ENCODE assay signal across 8 cellular contexts in genomic region chr2:234446404-234447076, GRCh38. TPM values are rescaled to one million over a fixed set of nuclear protein-coding genes. Genes with fewer than 3 reads are reported as not detected.
DNase-seq lines count a peak whose midpoint lies in the region; ATAC-seq and TF ChIP-seq lines count a peak whose summit lies in the region.

No MANE protein-coding gene starts in this region.

- H3K27me3 Mint-ChIP-seq in stimulated activated naive B cell treated with anti-CD40 and anti-IgM and Interleukin-4, amounts not matched to agents 10 μg/mL and 1 μg/mL and 100 μg/mL, for 72 hours = no peaks in the 10 kb centered on the region

- H3K36me3 Mint-ChIP-seq in stimulated activated naive B cell treated with anti-CD40 and anti-IgM and Interleukin-4, amounts not matched to agents 10 μg/mL and 1 μg/mL and 100 μg/mL, for 72 hours = peaks cover 4 to 8% of the 10 kb centered on the region in 2 donors

- TF ChIP-seq CTCF in ascending aorta (IDR thresholded peaks at IDR 0.05) = no peak

- peak overlapping the region in 1 of 2 donors; percentile 11 for H3K27ac ChIP-seq in ascending aorta

- H3K36me3 ChIP-seq in ascending aorta (no peaks in the 10 kb centered on the region), H7 (replicated peaks; ENCODE audit: control insufficient read depth, insufficient read depth, low read length) (no peaks in the 10 kb centered on the region)

- peak overlapping the region; percentile 99 for H3K27ac Mint-ChIP-seq in stimulated activated naive B cell treated with anti-CD40 and anti-IgM and Interleukin-4, amounts not matched to agents 10 μg/mL and 1 μg/mL and 100 μg/mL, for 72 hours

- H3K9me3 Mint-ChIP-seq in stimulated activated naive B cell treated with anti-CD40 and anti-IgM and Interleukin-4, amounts not matched to agents 10 μg/mL and 1 μg/mL and 100 μg/mL, for 72 hours = peaks cover 3% of the 10 kb centered on the region in 2 donors

- intact Hi-C loops in ascending aorta (cut with DNase I) = no loop called here

- ATAC-seq in GM18511 (IDR thresholded peaks at IDR 0.05; ENCODE audit: unreplicated experiment) (peak; percentile 95), HG02885 (IDR thresholded peaks at IDR 0.05; ENCODE audit: poor library complexity, unreplicated experiment) (peak; percentile 95)
- ATAC-seq in stimulated activated naive B cell treated with anti-CD40 and anti-IgM and Interleukin-4, amounts not matched to agents 10 μg/mL and 1 μg/mL and 100 μg/mL, for 72 hours (replicated peaks) = peak; percentile 96 to 98

- H3K4me3 ChIP-seq in ascending aorta (no peak overlapping the region), H7 (ENCODE audit: insufficient read depth, low read depth, low read length) (no peak overlapping the region)

- H3K27me3 ChIP-seq in ascending aorta (no peaks in the 10 kb centered on the region), H7 (ENCODE audit: control insufficient read depth, insufficient read depth, low read length) (peaks cover 3% of the 10 kb centered on the region)

- H3K4me1 Mint-ChIP-seq in stimulated activated naive B cell treated with anti-CD40 and anti-IgM and Interleukin-4, amounts not matched to agents 10 μg/mL and 1 μg/mL and 100 μg/mL, for 72 hours = peaks cover 48 to 86% of the 10 kb centered on the region in 2 donors

- no peaks in the 10 kb centered on the region for H3K4me1 ChIP-seq in ascending aorta

- H3K9me3 ChIP-seq in ascending aorta = no peaks in the 10 kb centered on the region

- peak; percentile 68 for DNase-seq in T follicular helper cell (ENCODE audit: low read depth)
- DNase-seq in ascending aorta (ENCODE audit: low spot score in 2 of 2) = peak; percentile 67 to 85
- peak; percentile 10 for DNase-seq in midbrain (lab: John Stamatoyannopoulos, UW)
- peak; percentile 92 for DNase-seq in stimulated activated naive B cell treated with anti-CD40 and anti-IgM and Interleukin-4, amounts not matched to agents 10 μg/mL and 1 μg/mL and 100 μg/mL, for 72 hours
- no peak for DNase-seq in H7
- no peak for DNase-seq in DMS 273 treated with DMSO at 0.1 percent for 48 hours (lab: John Stamatoyannopoulos, UW)

- H3K4me3 Mint-ChIP-seq in stimulated activated naive B cell treated with anti-CD40 and anti-IgM and Interleukin-4, amounts not matched to agents 10 μg/mL and 1 μg/mL and 100 μg/mL, for 72 hours = peak overlapping the region; percentile 65 to 69

RNA-seq across cellular contexts. Expression of gene ARL4C, which starts 50.3 kb away (rescaled TPM):
- 18.8 TPM for total RNA-seq in ascending aorta
- 3.4 and 3.6 TPM in 2 replicates for total RNA-seq in H7 (2014; rRNA removed; shearing (Covaris generic))

Comparison
In these comparisons a context has a peak if more than half of its experiments do, and no peak if none do; other contexts are left out.
1. DNase-seq: peak in T follicular helper cell (single experiment), ascending aorta (2 of 2), midbrain (single experiment) and stimulated activated naive B cell treated with anti-CD40 and anti-IgM and Interleukin-4, amounts not matched to agents 10 μg/mL and 1 μg/mL and 100 μg/mL, for 72 hours (single experiment); none in H7 (single experiment) and DMS 273 treated with DMSO at 0.1 percent for 48 hours (single experiment).
2. Peak in every context shown above with its lines, with median percentiles within 50 percentile points of each other: ATAC-seq.